ENCODE assay signal across 13 cellular contexts in the genomic region with DNA sequence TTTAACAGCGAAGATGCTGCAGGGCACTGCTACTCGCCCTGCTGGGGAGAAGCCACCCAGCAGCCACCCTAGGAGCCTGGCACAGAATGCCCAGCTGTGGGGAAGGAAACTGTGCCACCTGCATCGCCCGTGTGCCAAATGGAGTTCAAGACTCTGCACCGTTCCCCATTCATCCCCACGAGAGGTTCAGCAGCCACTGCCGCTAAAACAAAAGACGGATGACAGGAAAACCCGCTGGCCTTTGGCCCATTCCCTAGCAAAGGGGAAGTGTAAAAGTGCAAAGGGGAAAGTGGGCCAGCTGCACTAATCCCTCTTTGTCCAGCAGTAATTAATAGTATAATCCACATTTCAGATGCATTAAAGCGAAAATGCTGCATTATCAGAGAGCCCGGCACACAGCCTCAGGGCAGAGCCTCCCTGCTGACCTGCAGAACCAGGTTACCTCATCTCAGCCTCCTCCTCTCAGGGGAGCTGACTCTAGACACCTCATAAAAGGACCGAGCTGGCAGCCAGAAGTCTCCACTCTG. TPM values are rescaled to one million over a fixed set of nuclear protein-coding genes. Genes with fewer than 3 reads are reported as not detected.
DNase-seq lines count a peak whose midpoint lies in the region; ATAC-seq and TF ChIP-seq lines count a peak whose summit lies in the region.
"Had no signal": no experiment of that assay in that cellular context is flagged by ENCODE, and none has a peak within 500 bp of the region (broad histone marks: within the 10 kb centered on the region; RNA-seq: fewer than 3 reads in every experiment).

No MANE protein-coding gene starts in this region.

- H4K20me1 ChIP-seq in PC-9 (ENCODE audit: insufficient read depth): peaks cover 21% of the 10 kb centered on the region

- ATAC-seq in Right ventricle myocardium superior (ENCODE audit: poor library complexity): peak; percentile 41
- ATAC-seq: activated CD8-positive, alpha-beta memory T cell treated with anti-CD3 and anti-CD28 coated beads, Interleukin-2, amount 10 ng/mL, durations not matched to agents 7 days and 5 days had no signal

- H3K4me1 ChIP-seq in right atrium auricular region: peaks cover 0 to 14% of the 10 kb centered on the region in 2 donors
- peaks cover 35% of the 10 kb centered on the region for H3K4me1 ChIP-seq in PC-9 (replicated peaks; ENCODE audit: insufficient read depth)
- H3K4me1 ChIP-seq in tibial artery: peaks cover 0 to 89% (median 20%) of the 10 kb centered on the region in 4 donors

- H3K4me3 ChIP-seq in right atrium auricular region: no peak overlapping the region
- H3K4me3 ChIP-seq in PC-9: no peak overlapping the region
- H3K4me3 ChIP-seq in tibial artery: no peak overlapping the region

- peak overlapping the region; percentile 54 for H3K4me2 ChIP-seq in PC-9

- in situ Hi-C loops in ACHN (cut with HindIII; ENCODE audit: low pct_ligation_motif_present, low pct_unique_long_range_greater_than_20kb, low sequenced_read_pairs): no loop called here

- H3K27me3 ChIP-seq in right atrium auricular region: no peaks in the 10 kb centered on the region
- no peaks in the 10 kb centered on the region for H3K27me3 ChIP-seq in PC-9 (ENCODE audit: insufficient read depth, low read depth)
- no peaks in the 10 kb centered on the region for H3K27me3 ChIP-seq in tibial artery

- no peaks in the 10 kb centered on the region for H3K9me2 ChIP-seq in PC-9 (ENCODE audit: insufficient read depth)

- H3K27ac ChIP-seq in right atrium auricular region: no peak overlapping the region
- H3K27ac ChIP-seq in PC-9: peak overlapping the region; percentile 28; the same call in 1 of the 2 replicates
- no peak overlapping the region for H3K27ac ChIP-seq in tibial artery

- H2AFZ ChIP-seq in PC-9: no peak overlapping the region

- no peaks in the 10 kb centered on the region for H3K36me3 ChIP-seq in right atrium auricular region
- H3K36me3 ChIP-seq in PC-9 (ENCODE audit: low read depth): no peaks in the 10 kb centered on the region
- no peaks in the 10 kb centered on the region for H3K36me3 ChIP-seq in tibial artery

- DNase-seq in Right ventricle myocardium superior (no peak), right atrium auricular region (ENCODE audit: low spot score) (no peak), PC-9 (peak; percentile 30 to 65), islet precursor cell (peak; percentile 80), tibial artery (peak; percentile 45 to 68), midbrain (lab: John Stamatoyannopoulos, UW) (no peak), ACHN (no peak)
- DNase-seq in activated CD8-positive, alpha-beta memory T cell treated with anti-CD3 and anti-CD28 coated beads, Interleukin-2, amount 50 U/mL, for 4 hours: no peak
- DNase-seq: activated CD8-positive, alpha-beta memory T cell treated with anti-CD3 and anti-CD28 coated beads, Interleukin-2, amount 10 ng/mL, durations not matched to agents 7 days and 5 days; activated naive CD8-positive, alpha-beta T cell treated with anti-CD3 and anti-CD28 coated beads, Interleukin-2, amount 10 ng/mL, durations not matched to agents 7 days and 5 days; NCI-H2029 treated with DMSO at 0.1 percent for 48 hours; stimulated activated CD4-positive, alpha-beta T cell treated with anti-CD3 and anti-CD28 coated beads, Interleukin-4, amount 100 ng/mL, for 1 hour; stimulated activated naive CD4-positive, alpha-beta T cell treated with Interleukin-2 at 50 U/mL for 16 hours had no signal

- TF ChIP-seq CTCF in right atrium auricular region (IDR thresholded peaks at IDR 0.05) (no peak), PC-9 (conservative IDR thresholded peaks at IDR 0.05) (no peak), tibial artery (IDR thresholded peaks at IDR 0.05) (no peak)

- CTCF ChIA-PET in PC-9 (lab: Charles Lee): no interaction called here

- no TSS peak for BruUV-seq in PC-9 (replicated peaks; lab: Mats Ljungman, UMichigan)

- H3K9me3 ChIP-seq in right atrium auricular region (no peaks in the 10 kb centered on the region), PC-9 (ENCODE audit: insufficient read depth, low read depth) (no peaks in the 10 kb centered on the region), tibial artery (no peaks in the 10 kb centered on the region)

- H3K79me2 ChIP-seq in PC-9 (ENCODE audit: low read depth): peaks cover 96% of the 10 kb centered on the region

- POLR2A ChIA-PET in PC-9 (lab: Charles Lee; ENCODE audit: unreplicated experiment): interaction anchor here (0.6 kb wide), 1 partner anchor 45 kb away, joined by 4 read pairs; no protein-coding TSS in a partner anchor

- intact Hi-C loops in Right ventricle myocardium superior (cut with DNase I): no loop called here
- intact Hi-C loops in PC-9 (cut with micrococcal nuclease; ENCODE audit: unreplicated experiment): no loop called here
- intact Hi-C loops in tibial artery (cut with DNase I; ENCODE audit: low total_unique reads): no loop called here

- H3F3A ChIP-seq in PC-9 (ENCODE audit: insufficient read depth, low read depth): peaks cover 30% of the 10 kb centered on the region

RNA-seq across cellular contexts. Expression of gene ZFHX3, which starts 37.7 kb away (rescaled TPM):
- total RNA-seq in Right ventricle myocardium superior: 8.3 TPM
- 10 to 100 TPM in 1 of 2 donors, 1 to 10 TPM in 1; 9.2 to 18.9 TPM for total RNA-seq in right atrium auricular region
- total RNA-seq in PC-9 (2021): 20.5 and 23.1 TPM in 2 replicates

Comparison
In these comparisons a context has a peak if more than half of its experiments do, and no peak if none do; other contexts are left out.
1. DNase-seq: peak in PC-9 (2 of 2), islet precursor cell (single experiment) and tibial artery (2 of 2); none in Right ventricle myocardium superior (single experiment), right atrium auricular region (single experiment), activated CD8-positive, alpha-beta memory T cell treated with anti-CD3 and anti-CD28 coated beads, Interleukin-2, amount 50 U/mL, for 4 hours (single experiment), midbrain (single experiment) and ACHN (single experiment).